In genomic region chr1:217048104-217048707, GRCh38 we compare ENCODE assay signal across 9 cellular contexts.
DNase-seq lines count a peak whose midpoint lies in the region; ATAC-seq and TF ChIP-seq lines count a peak whose summit lies in the region.
"Had no signal": no experiment of that assay in that cellular context is flagged by ENCODE, and none has a peak within 500 bp of the region (broad histone marks: within the 10 kb centered on the region; RNA-seq: fewer than 3 reads in every experiment).

No MANE protein-coding gene starts in this region.

- H3K9me3 ChIP-seq in colonic mucosa: no peaks in the 10 kb centered on the region

- no peak overlapping the region for H3K4me3 ChIP-seq in colonic mucosa

- H3K36me3 ChIP-seq in colonic mucosa: no peaks in the 10 kb centered on the region

- TF ChIP-seq RAD21 in Ishikawa (IDR thresholded peaks at IDR 0.05; ENCODE audit: low read depth): peak; percentile 30; the same call in 1 of the 2 replicates

- no peaks in the 10 kb centered on the region for H3K27me3 Mint-ChIP-seq in Calu3 (ENCODE audit: unreplicated experiment)

- BruUV-seq in Calu3 (replicated peaks; lab: Mats Ljungman, UMichigan): no TSS peak

- H3K4me3 Mint-ChIP-seq in Calu3 (ENCODE audit: low read depth, unreplicated experiment): no peak overlapping the region

- no peaks in the 10 kb centered on the region for H3K27me3 ChIP-seq in colonic mucosa

- H3K4me1 ChIP-seq in colonic mucosa: no peaks in the 10 kb centered on the region

- no peak for TF ChIP-seq EP300 in Ishikawa (IDR thresholded peaks at IDR 0.05; ENCODE audit: borderline replicate concordance)

- intact Hi-C loops in Calu3 (cut with micrococcal nuclease; ENCODE audit: unreplicated experiment): no loop called here
- intact Hi-C loops in colonic mucosa (cut with DNase I): no loop called here

- H3K9ac ChIP-seq in colonic mucosa (ENCODE audit: low read depth in 2 of 2, low read length in 2 of 2): no peak overlapping the region

- CTCF ChIA-PET in Calu3 (lab: Charles Lee): no interaction called here

- no peak for TF ChIP-seq CTCF in Calu3 (IDR thresholded peaks at IDR 0.05; ENCODE audit: unreplicated experiment)
- TF ChIP-seq CTCF in colonic mucosa (IDR thresholded peaks at IDR 0.05): no peak

- no peak for TF ChIP-seq POLR2A in erythroblast (IDR thresholded peaks at IDR 0.05; ENCODE audit: low read length)

- ATAC-seq in GM19324 (IDR thresholded peaks at IDR 0.05; ENCODE audit: low FRiP score, unreplicated experiment) (peak; percentile 59), HG03097 (IDR thresholded peaks at IDR 0.05; ENCODE audit: low FRiP score, unreplicated experiment) (no peak), HG03196 (IDR thresholded peaks at IDR 0.05; ENCODE audit: unreplicated experiment) (no peak)

- no peak overlapping the region for H3K27ac Mint-ChIP-seq in Calu3 (ENCODE audit: unreplicated experiment)

- no peak overlapping the region for H3K27ac ChIP-seq in colonic mucosa

- no peaks in the 10 kb centered on the region for H3K4me1 Mint-ChIP-seq in Calu3 (ENCODE audit: low read depth, unreplicated experiment)

- no peaks in the 10 kb centered on the region for H3K36me3 Mint-ChIP-seq in Calu3 (ENCODE audit: insufficient read depth, unreplicated experiment)

- H3K9me3 Mint-ChIP-seq in Calu3 (ENCODE audit: low read depth, unreplicated experiment): peaks cover 5% of the 10 kb centered on the region

- DNase-seq in Calu3 (peak; percentile 24), erythroblast (lab: John Stamatoyannopoulos, UW) (peak; percentile 13 to 30), epidermal melanocyte (ENCODE audit: insufficient read length, low spot score) (no peak), colonic mucosa (no peak)
- DNase-seq: NCI-H226 had no signal

TF ChIP-seq in Ishikawa, 13 proteins besides CTCF, POLR2A, EP300 and RAD21:
- TF ChIP-seq CREB1 (IDR thresholded peaks at IDR 0.05; ENCODE audit: low read depth) (no peak), TEAD4 (IDR thresholded peaks at IDR 0.05) (no peak), USF1 (IDR thresholded peaks at IDR 0.05) (no peak), TCF12 (IDR thresholded peaks at IDR 0.05; ENCODE audit: low read depth) (no peak), ZBTB7A (IDR thresholded peaks at IDR 0.05; ENCODE audit: low read depth) (no peak), REST (IDR thresholded peaks at IDR 0.05; ENCODE audit: low read depth) (no peak), FOXM1 (IDR thresholded peaks at IDR 0.05; ENCODE audit: borderline replicate concordance, low read depth) (no peak), MAX (IDR thresholded peaks at IDR 0.05) (no peak), CEBPB (IDR thresholded peaks at IDR 0.05) (no peak), NFIC (IDR thresholded peaks at IDR 0.05) (no peak), EGR1 (IDR thresholded peaks at IDR 0.05) (no peak), TAF1 (IDR thresholded peaks at IDR 0.05; ENCODE audit: low read depth) (no peak), YY1 (IDR thresholded peaks at IDR 0.05; ENCODE audit: low read depth) (no peak)

Comparison
In these comparisons a context has a peak if more than half of its experiments do, and no peak if none do; other contexts are left out.
1. DNase-seq: peak in Calu3 (single experiment) and erythroblast (2 of 2); none in epidermal melanocyte (single experiment) and colonic mucosa (single experiment).